Comparison of ENCODE assay signal across 2 cellular contexts in the genomic region with DNA sequence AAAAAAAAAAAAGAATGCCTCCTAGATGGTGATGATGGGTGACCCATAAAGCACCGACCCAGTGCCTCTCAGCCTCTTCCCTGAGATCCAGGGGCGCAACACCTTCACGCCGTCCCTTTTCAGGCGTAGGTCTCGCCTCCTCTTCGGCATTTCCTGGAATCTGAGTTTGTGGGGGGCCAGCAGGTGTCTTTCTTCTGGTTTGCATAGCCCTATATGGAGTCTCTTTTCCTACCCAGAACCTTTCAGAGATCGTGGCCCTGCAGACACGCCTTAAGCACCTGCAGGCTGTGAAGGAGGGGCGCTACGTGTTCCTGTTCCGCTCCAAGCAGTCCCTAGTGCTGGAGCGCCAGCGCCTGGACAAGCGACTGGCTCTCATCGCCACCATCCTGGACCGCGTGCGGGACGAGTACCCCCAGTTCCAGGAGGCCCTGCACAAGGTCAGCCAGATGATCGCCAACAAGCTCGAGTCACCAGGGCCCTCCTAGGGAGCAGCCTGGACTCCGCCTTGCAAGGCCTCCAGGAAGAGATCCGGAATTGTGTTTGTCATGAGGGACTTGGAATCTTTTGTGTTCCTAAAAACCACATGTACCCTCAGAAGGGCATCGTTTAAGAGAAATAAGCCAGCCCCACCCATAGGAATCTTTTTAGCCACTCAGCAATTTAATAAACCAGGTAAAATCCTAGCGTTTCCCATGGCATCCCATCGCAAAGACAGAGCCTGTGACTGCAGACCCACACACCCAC.
TF ChIP-seq lines count a peak whose summit lies in the region.

No MANE protein-coding gene starts in this region.

TF ChIP-seq in IMR-90, 13 proteins besides CTCF, POLR2A, EP300 and RAD21:
- no peak for TF ChIP-seq FOS (IDR thresholded peaks at IDR 0.05; ENCODE audit: low read depth, low read length)
- TF ChIP-seq MAFK (IDR thresholded peaks at IDR 0.05; ENCODE audit: low read depth, low read length): no peak
- TF ChIP-seq RCOR1 (IDR thresholded peaks at IDR 0.05; ENCODE audit: insufficient replicate concordance, low read length): no peak
- no peak for TF ChIP-seq RFX5 (IDR thresholded peaks at IDR 0.05; ENCODE audit: low read depth, low read length)
- no peak for TF ChIP-seq CHD1 (IDR thresholded peaks at IDR 0.05; ENCODE audit: low read depth, low read length)
- TF ChIP-seq SMC3 (IDR thresholded peaks at IDR 0.05; ENCODE audit: low read depth, low read length): no peak
- no peak for TF ChIP-seq BHLHE40 (IDR thresholded peaks at IDR 0.05; ENCODE audit: low read depth, low read length)
- no peak for TF ChIP-seq NFE2L2 (IDR thresholded peaks at IDR 0.05; ENCODE audit: low read depth, low read length)
- TF ChIP-seq, protein P1, sequence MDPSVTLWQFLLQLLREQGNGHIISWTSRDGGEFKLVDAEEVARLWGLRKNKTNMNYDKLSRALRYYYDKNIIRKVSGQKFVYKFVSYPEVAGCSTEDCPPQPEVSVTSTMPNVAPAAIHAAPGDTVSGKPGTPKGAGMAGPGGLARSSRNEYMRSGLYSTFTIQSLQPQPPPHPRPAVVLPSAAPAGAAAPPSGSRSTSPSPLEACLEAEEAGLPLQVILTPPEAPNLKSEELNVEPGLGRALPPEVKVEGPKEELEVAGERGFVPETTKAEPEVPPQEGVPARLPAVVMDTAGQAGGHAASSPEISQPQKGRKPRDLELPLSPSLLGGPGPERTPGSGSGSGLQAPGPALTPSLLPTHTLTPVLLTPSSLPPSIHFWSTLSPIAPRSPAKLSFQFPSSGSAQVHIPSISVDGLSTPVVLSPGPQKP (IDR thresholded peaks at IDR 0.05; ENCODE audit: borderline replicate concordance, low read depth, low read length): no peak
- TF ChIP-seq, protein P2, sequence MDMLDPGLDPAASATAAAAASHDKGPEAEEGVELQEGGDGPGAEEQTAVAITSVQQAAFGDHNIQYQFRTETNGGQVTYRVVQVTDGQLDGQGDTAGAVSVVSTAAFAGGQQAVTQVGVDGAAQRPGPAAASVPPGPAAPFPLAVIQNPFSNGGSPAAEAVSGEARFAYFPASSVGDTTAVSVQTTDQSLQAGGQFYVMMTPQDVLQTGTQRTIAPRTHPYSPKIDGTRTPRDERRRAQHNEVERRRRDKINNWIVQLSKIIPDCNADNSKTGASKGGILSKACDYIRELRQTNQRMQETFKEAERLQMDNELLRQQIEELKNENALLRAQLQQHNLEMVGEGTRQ (IDR thresholded peaks at IDR 0.05; ENCODE audit: low read depth, low read length): no peak
- no peak for TF ChIP-seq CEBPB (IDR thresholded peaks at IDR 0.05; ENCODE audit: low read depth, low read length)
- TF ChIP-seq MXI1 (IDR thresholded peaks at IDR 0.05; ENCODE audit: borderline replicate concordance, low read depth, low read length): no peak
- TF ChIP-seq MAZ (IDR thresholded peaks at IDR 0.05; ENCODE audit: borderline replicate concordance, low read depth, low read length): no peak

TF ChIP-seq in H1, 55 proteins besides CTCF, POLR2A, EP300 and RAD21:
- TF ChIP-seq JUND (IDR thresholded peaks at IDR 0.05; ENCODE audit: low read length): no peak
- no peak for TF ChIP-seq SP4 (IDR thresholded peaks at IDR 0.05; ENCODE audit: low read length)
- TF ChIP-seq RXRA (IDR thresholded peaks at IDR 0.05; ENCODE audit: insufficient read depth, low read depth, low read length): no peak
- TF ChIP-seq, protein P3, sequence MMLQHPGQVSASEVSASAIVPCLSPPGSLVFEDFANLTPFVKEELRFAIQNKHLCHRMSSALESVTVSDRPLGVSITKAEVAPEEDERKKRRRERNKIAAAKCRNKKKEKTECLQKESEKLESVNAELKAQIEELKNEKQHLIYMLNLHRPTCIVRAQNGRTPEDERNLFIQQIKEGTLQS (IDR thresholded peaks at IDR 0.05; ENCODE audit: insufficient read depth, low read depth, low read length): no peak
- no peak for TF ChIP-seq SIN3A (conservative IDR thresholded peaks at IDR 0.05 in 1 of 2, IDR thresholded peaks at IDR 0.05 in 1 of 2; ENCODE audit: low read depth in 1 of 2, low read length in 2 of 2)
- TF ChIP-seq RBBP5 (IDR thresholded peaks at IDR 0.05; ENCODE audit: borderline replicate concordance, low read depth, low read length): no peak
- TF ChIP-seq TAF7 (optimal IDR thresholded peaks at IDR 0.05; ENCODE audit: borderline replicate concordance, low read depth, low read length): no peak
- no peak for TF ChIP-seq CHD1 (IDR thresholded peaks at IDR 0.05; ENCODE audit: low read depth, low read length)
- TF ChIP-seq KDM1A (IDR thresholded peaks at IDR 0.05; ENCODE audit: borderline replicate concordance, low read length): no peak
- TF ChIP-seq SIRT6 (IDR thresholded peaks at IDR 0.05; ENCODE audit: low read length): no peak
- TF ChIP-seq HDAC2 (IDR thresholded peaks at IDR 0.05; ENCODE audit: borderline replicate concordance in 1 of 2, low read depth in 2 of 2, low read length in 2 of 2): no peak
- TF ChIP-seq JUN (IDR thresholded peaks at IDR 0.05; ENCODE audit: low read depth, low read length): no peak
- no peak for TF ChIP-seq TCF12 (IDR thresholded peaks at IDR 0.05; ENCODE audit: low read depth, low read length)
- no peak for TF ChIP-seq GABPA (IDR thresholded peaks at IDR 0.05; ENCODE audit: borderline replicate concordance, insufficient read depth, low read length)
- TF ChIP-seq MAFK (IDR thresholded peaks at IDR 0.05; ENCODE audit: low read depth, low read length): no peak
- TF ChIP-seq, protein P2 (IDR thresholded peaks at IDR 0.05; ENCODE audit: low read length): no peak
- TF ChIP-seq HDAC6 (IDR thresholded peaks at IDR 0.05; ENCODE audit: low read depth, low read length): no peak
- TF ChIP-seq ZNF274 (IDR thresholded peaks at IDR 0.05; ENCODE audit: borderline replicate concordance, extremely low read depth, low read length): no peak
TF ChIP-seq in H1: peak in this region for 0.
